In genomic region chr11:77040889-77041288, GRCh38 we compare ENCODE assay signal across 20 cellular contexts. TPM values are rescaled to one million over a fixed set of nuclear protein-coding genes. Genes with fewer than 3 reads are reported as not detected.
"Had no signal": no experiment of that assay in that cellular context is flagged by ENCODE, and none has a peak within 500 bp of the region (broad histone marks: within the 10 kb centered on the region; RNA-seq: fewer than 3 reads in every experiment).

No MANE protein-coding gene starts in this region.

- H3K9me3 ChIP-seq: colonic mucosa, gastroesophageal sphincter, pancreas, thyroid gland, uterus had no signal

- H3K4me3 Mint-ChIP-seq: activated naive CD8-positive, alpha-beta T cell treated with anti-CD3 and anti-CD28 coated beads for 36 hours had no signal

- H3K4me1 ChIP-seq: colonic mucosa had no signal

- H3K27ac ChIP-seq: colonic mucosa, epithelial cell of prostate, gastroesophageal sphincter, pancreas, thyroid gland, uterus, VCaP had no signal

- ATAC-seq: gastroesophageal sphincter, pancreas had no signal

- H3K36me3 Mint-ChIP-seq: activated naive CD8-positive, alpha-beta T cell treated with anti-CD3 and anti-CD28 coated beads for 36 hours had no signal

- H3K27ac Mint-ChIP-seq: activated naive CD8-positive, alpha-beta T cell treated with anti-CD3 and anti-CD28 coated beads for 36 hours had no signal

- DNase-seq: activated CD4-positive, alpha-beta T cell treated with anti-CD3 and anti-CD28 coated beads, Interleukin-2, amount 50 U/mL, for 1 hour; activated effector memory CD4-positive, alpha-beta T cell treated with Interleukin-2 at 50 U/mL for 16 hours; activated naive CD8-positive, alpha-beta T cell treated with anti-CD3 and anti-CD28 coated beads for 36 hours; colonic mucosa; effector CD8-positive, alpha-beta T cell; kidney glomerular epithelial cell; midbrain; SIG-M5; stimulated activated CD4-positive, alpha-beta T cell treated with anti-CD3 and anti-CD28 coated beads, Interleukin-15, amount 100 ng/mL, for 24 hours; stimulated activated CD4-positive, alpha-beta T cell treated with anti-CD3 and anti-CD28 coated beads, Interleukin-4, amount 100 ng/mL, for 24 hours; thyroid gland; uterus had no signal

- FAIRE-seq: pancreas had no signal

- H3K9me3 Mint-ChIP-seq: activated naive CD8-positive, alpha-beta T cell treated with anti-CD3 and anti-CD28 coated beads for 36 hours had no signal

- H3K4me3 ChIP-seq: colonic mucosa, thyroid gland, uterus had no signal

- H3K36me3 ChIP-seq: colonic mucosa, gastroesophageal sphincter, pancreas, thyroid gland, uterus had no signal

RNA-seq across cellular contexts. Expression of gene B3GNT6, which starts 6.7 kb away (rescaled TPM):
- total RNA-seq: activated CD8-positive, alpha-beta memory T cell treated with anti-CD3 and anti-CD28 coated beads for 36 hours; activated naive CD8-positive, alpha-beta T cell treated with anti-CD3 and anti-CD28 coated beads for 36 hours; aorta; renal cortical epithelial cell; skeletal muscle tissue had no signal
- polyA plus RNA-seq: aorta, pancreas had no signal
